ENCODE assay signal across 17 cellular contexts in genomic region chr22:30945653-30946052, GRCh38. TPM values are rescaled to one million over a fixed set of nuclear protein-coding genes. Genes with fewer than 3 reads are reported as not detected.
DNase-seq lines count a peak whose midpoint lies in the region; ATAC-seq and TF ChIP-seq lines count a peak whose summit lies in the region.
"Had no signal": no experiment of that assay in that cellular context is flagged by ENCODE, and none has a peak within 500 bp of the region (broad histone marks: within the 10 kb centered on the region; RNA-seq: fewer than 3 reads in every experiment).

No MANE protein-coding gene starts in this region.

- no TSS peak for BruUV-seq in MCF 10A (replicated peaks; lab: Mats Ljungman, UMichigan)

- no peak overlapping the region for H3K27ac Mint-ChIP-seq in MCF 10A (ENCODE audit: low read depth, unreplicated experiment)
- H3K27ac Mint-ChIP-seq in activated CD8-positive, alpha-beta T cell treated with anti-CD3 and anti-CD28 coated beads for 36 hours = peak overlapping the region; percentile 31
- H3K27ac Mint-ChIP-seq in stimulated activated effector memory CD8-positive, alpha-beta T cell treated with anti-CD3 and anti-CD28 coated beads, Interleukin-12 subunit alpha, Interleukin-12 subunit beta, amount 100 ng/mL, for 72 hours = peak overlapping the region; percentile 14

- no peak overlapping the region for H3K4me3 ChIP-seq in breast epithelium
- H3K4me3 ChIP-seq in epithelial cell of esophagus (ENCODE audit: low read length) = no peak overlapping the region
- H3K4me3 ChIP-seq: coronary artery had no signal

- no peak for ATAC-seq in activated CD8-positive, alpha-beta T cell treated with anti-CD3 and anti-CD28 coated beads for 36 hours
- no peak for ATAC-seq in stimulated activated effector memory CD8-positive, alpha-beta T cell treated with anti-CD3 and anti-CD28 coated beads, Interleukin-12 subunit alpha, Interleukin-12 subunit beta, amount 100 ng/mL, for 72 hours
- no peak for ATAC-seq in GM21786 (IDR thresholded peaks at IDR 0.05; ENCODE audit: unreplicated experiment)
- ATAC-seq: PC-3 had no signal

- peaks cover 0 to 4% of the 10 kb centered on the region in 2 donors for H3K4me1 ChIP-seq in breast epithelium

- H3K36me3 ChIP-seq in breast epithelium = no peaks in the 10 kb centered on the region

- POLR2A ChIA-PET in MCF 10A (lab: Yijun Ruan, JAX) = interaction anchor here (0.6 to 1.6 kb wide), 5 partner anchors 13 to 139 kb away, joined by 3 to 4 read pairs (median 3); no protein-coding TSS in a partner anchor
- POLR2A ChIA-PET in activated CD8-positive, alpha-beta T cell treated with anti-CD3 and anti-CD28 coated beads for 36 hours (lab: Charles Lee) = interaction anchor here (0.7 to 2.2 kb wide), 4 partner anchors 23 to 140 kb away, joined by 3 to 7 read pairs (median 4); partner anchors contain the start of gene MORC2

- no peak for TF ChIP-seq POLR2A in breast epithelium (IDR thresholded peaks at IDR 0.05)

- no peaks in the 10 kb centered on the region for H3K9me3 ChIP-seq in breast epithelium

- H3K27ac ChIP-seq in breast epithelium = peak overlapping the region; percentile 61 to 92
- H3K27ac ChIP-seq: HL-60 had no signal

- no peaks in the 10 kb centered on the region for H3K9me3 Mint-ChIP-seq in MCF 10A (ENCODE audit: unreplicated experiment)
- H3K9me3 Mint-ChIP-seq in activated CD8-positive, alpha-beta T cell treated with anti-CD3 and anti-CD28 coated beads for 36 hours = no peaks in the 10 kb centered on the region
- H3K9me3 Mint-ChIP-seq in stimulated activated effector memory CD8-positive, alpha-beta T cell treated with anti-CD3 and anti-CD28 coated beads, Interleukin-12 subunit alpha, Interleukin-12 subunit beta, amount 100 ng/mL, for 72 hours = no peaks in the 10 kb centered on the region
- H3K9me3 Mint-ChIP-seq: CD14-positive monocyte had no signal

- no peaks in the 10 kb centered on the region for H3K4me1 Mint-ChIP-seq in MCF 10A (ENCODE audit: insufficient read depth, unreplicated experiment)
- H3K4me1 Mint-ChIP-seq in activated CD8-positive, alpha-beta T cell treated with anti-CD3 and anti-CD28 coated beads for 36 hours (ENCODE audit: low read depth) = peaks cover 53% of the 10 kb centered on the region
- peaks cover 53% of the 10 kb centered on the region for H3K4me1 Mint-ChIP-seq in stimulated activated effector memory CD8-positive, alpha-beta T cell treated with anti-CD3 and anti-CD28 coated beads, Interleukin-12 subunit alpha, Interleukin-12 subunit beta, amount 100 ng/mL, for 72 hours

- DNase-seq in breast epithelium (ENCODE audit: low spot score in 2 of 2) (no peak), MCF 10A (ENCODE audit: unreplicated experiment) (no peak), epithelial cell of esophagus (ENCODE audit: low read depth) (peak; percentile 92), iPS-NIHi11 (ENCODE audit: low spot score) (no peak)
- DNase-seq in activated CD8-positive, alpha-beta T cell treated with anti-CD3 and anti-CD28 coated beads for 36 hours = no peak
- no peak for DNase-seq in stimulated activated effector memory CD8-positive, alpha-beta T cell treated with anti-CD3 and anti-CD28 coated beads, Interleukin-12 subunit alpha, Interleukin-12 subunit beta, amount 100 ng/mL, for 72 hours (ENCODE audit: low spot score in 2 of 2)
- DNase-seq: activated CD4-positive, alpha-beta T cell treated with anti-CD3 and anti-CD28 coated beads for 4 hours; midbrain; NCI-H1417 treated with DMSO at 0.1 percent for 48 hours; NCI-H2107; NCI-H446 treated with DMSO at 0.1 percent for 48 hours; PC-3; stimulated activated CD4-positive, alpha-beta T cell treated with anti-CD3 and anti-CD28 coated beads, Interleukin-1b, Interleukin-23, amount 100 ng/mL, for 48 hours had no signal

- H3K36me3 Mint-ChIP-seq in MCF 10A (ENCODE audit: insufficient read depth, unreplicated experiment) = peaks cover 64% of the 10 kb centered on the region
- peaks cover 59% of the 10 kb centered on the region for H3K36me3 Mint-ChIP-seq in activated CD8-positive, alpha-beta T cell treated with anti-CD3 and anti-CD28 coated beads for 36 hours (ENCODE audit: low read depth)
- H3K36me3 Mint-ChIP-seq in stimulated activated effector memory CD8-positive, alpha-beta T cell treated with anti-CD3 and anti-CD28 coated beads, Interleukin-12 subunit alpha, Interleukin-12 subunit beta, amount 100 ng/mL, for 72 hours = peaks cover 65% of the 10 kb centered on the region

- H3K27me3 ChIP-seq in breast epithelium = no peaks in the 10 kb centered on the region

- CTCF ChIA-PET in MCF 10A (lab: Yijun Ruan, JAX) = interaction anchor here (0.7 to 2.3 kb wide), 9 partner anchors 12 to 285 kb away, joined by 3 to 28 read pairs (median 6); partner anchors contain the start of gene SELENOM
- CTCF ChIA-PET in activated CD8-positive, alpha-beta T cell treated with anti-CD3 and anti-CD28 coated beads for 36 hours (lab: Charles Lee) = interaction anchor here (0.6 to 1.6 kb wide), 5 partner anchors 8 to 165 kb away, joined by 3 to 17 read pairs (median 3); no protein-coding TSS in a partner anchor

- H3K4me3 Mint-ChIP-seq in MCF 10A (ENCODE audit: unreplicated experiment) = no peak overlapping the region
- H3K4me3 Mint-ChIP-seq in activated CD8-positive, alpha-beta T cell treated with anti-CD3 and anti-CD28 coated beads for 36 hours = no peak overlapping the region
- no peak overlapping the region for H3K4me3 Mint-ChIP-seq in stimulated activated effector memory CD8-positive, alpha-beta T cell treated with anti-CD3 and anti-CD28 coated beads, Interleukin-12 subunit alpha, Interleukin-12 subunit beta, amount 100 ng/mL, for 72 hours
- H3K4me3 Mint-ChIP-seq: CD14-positive monocyte had no signal

- no peak for TF ChIP-seq CTCF in breast epithelium (IDR thresholded peaks at IDR 0.05)
- no peak for TF ChIP-seq CTCF in MCF 10A (IDR thresholded peaks at IDR 0.05; ENCODE audit: unreplicated experiment)
- no peak for TF ChIP-seq CTCF in activated CD8-positive, alpha-beta T cell treated with anti-CD3 and anti-CD28 coated beads for 36 hours (IDR thresholded peaks at IDR 0.05)
- no peak for TF ChIP-seq CTCF in epithelial cell of esophagus (IDR thresholded peaks at IDR 0.05; ENCODE audit: insufficient read depth, low read depth, low read length, missing control alignments)

- H3K27me3 Mint-ChIP-seq in MCF 10A (ENCODE audit: insufficient read depth, unreplicated experiment) = no peaks in the 10 kb centered on the region
- H3K27me3 Mint-ChIP-seq in activated CD8-positive, alpha-beta T cell treated with anti-CD3 and anti-CD28 coated beads for 36 hours = no peaks in the 10 kb centered on the region

- intact Hi-C loops in breast epithelium (cut with DNase I; ENCODE audit: low total_unique reads) (loop anchor here (2.0 kb wide), 1 partner anchor 139 kb away; no protein-coding TSS in a partner anchor), MCF 10A (cut with micrococcal nuclease) (no loop called here)
- intact Hi-C loops in activated CD8-positive, alpha-beta T cell treated with anti-CD3 and anti-CD28 coated beads for 36 hours (cut with micrococcal nuclease) = no loop called here

RNA-seq across cellular contexts. Expression of gene MORC2, which starts 22.9 kb away (rescaled TPM):
- total RNA-seq in breast epithelium (10 to 100 TPM; 12.8 to 22.9 (median 19.6) TPM), MCF 10A (2022) (35.7 and 36.1 TPM in 2 replicates)
- 10 to 100 TPM; 20.8 to 23.0 TPM for total RNA-seq in activated CD8-positive, alpha-beta T cell treated with anti-CD3 and anti-CD28 coated beads for 36 hours

RNA-seq across cellular contexts. Expression of gene TUG1, which starts 23.4 kb away (rescaled TPM):
- total RNA-seq in breast epithelium = 100 to 1,000 TPM in 1 of 3 donors, 10 to 100 TPM in 2; 59.7 to 116 (median 84.9) TPM
- total RNA-seq in MCF 10A (2022) = 85.5 and 99.0 TPM in 2 replicates
- total RNA-seq in activated CD8-positive, alpha-beta T cell treated with anti-CD3 and anti-CD28 coated beads for 36 hours = 10 to 100 TPM; 45.2 to 45.7 TPM
